In the genomic region with DNA sequence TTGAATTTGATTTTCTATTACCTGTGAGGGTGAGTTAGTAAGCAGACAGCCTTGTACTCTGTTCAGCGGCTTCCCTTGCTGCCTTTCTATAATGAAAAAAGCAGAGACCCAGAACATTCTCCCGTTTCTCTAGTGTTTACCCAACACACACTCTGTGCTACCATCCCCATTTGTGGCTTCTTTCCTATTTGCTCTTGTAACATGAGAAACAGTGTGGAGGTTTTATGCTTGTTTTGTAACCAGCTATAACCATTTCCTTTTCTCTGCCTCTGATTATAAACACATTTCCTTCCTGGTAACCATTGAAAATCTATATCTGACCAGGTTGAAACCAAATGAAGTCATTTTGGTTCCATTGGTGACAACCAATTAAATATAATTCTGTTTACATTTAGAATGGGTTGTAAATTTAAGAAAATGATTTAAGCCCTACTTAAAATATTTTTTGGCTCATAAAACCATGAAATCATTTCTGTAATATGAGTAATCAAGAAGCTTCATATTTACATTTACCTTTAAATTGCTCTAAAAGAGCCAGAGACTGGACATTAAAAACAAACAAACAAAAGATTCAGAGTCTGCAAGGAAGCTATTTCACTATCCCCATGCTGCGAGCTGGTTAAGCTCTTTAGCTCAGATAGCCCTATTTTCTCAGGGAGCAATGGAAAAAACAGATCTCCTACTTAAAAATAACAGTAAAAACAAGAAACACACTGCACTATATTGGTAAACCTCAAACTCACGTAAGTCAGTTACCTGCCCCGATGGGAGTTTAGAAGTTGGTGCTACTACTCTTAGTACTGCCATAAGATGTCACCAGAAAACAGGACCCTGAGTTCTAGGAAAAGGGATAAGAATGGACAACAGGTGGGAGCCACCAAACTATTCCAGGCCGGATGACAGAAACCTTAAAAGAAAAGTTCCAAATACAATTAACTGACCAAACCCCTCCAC, we compare ENCODE assay signal across 8 cellular contexts.
DNase-seq lines count a peak whose midpoint lies in the region; ATAC-seq and TF ChIP-seq lines count a peak whose summit lies in the region.

No MANE protein-coding gene starts in this region.

- POLR2A ChIA-PET in CD4-positive, alpha-beta T cell (lab: Charles Lee) = no interaction called here

- H3K27ac ChIP-seq in CD4-positive, alpha-beta T cell (ENCODE audit: low read depth, low read length) = no peak overlapping the region

- H3K27me3 ChIP-seq in CD4-positive, alpha-beta T cell (ENCODE audit: control insufficient read depth, insufficient read depth, low read length) = no peaks in the 10 kb centered on the region

- no peaks in the 10 kb centered on the region for H3K9me3 Mint-ChIP-seq in CD4-positive, alpha-beta T cell

- H3K4me1 Mint-ChIP-seq in CD4-positive, alpha-beta T cell (ENCODE audit: low read depth) = peaks cover 16% of the 10 kb centered on the region

- no peak for ATAC-seq in CD4-positive, alpha-beta T cell (ENCODE audit: poor library complexity)
- ATAC-seq in HG02870 (IDR thresholded peaks at IDR 0.05; ENCODE audit: unreplicated experiment) (peak; percentile 31), GM21423 (IDR thresholded peaks at IDR 0.05; ENCODE audit: unreplicated experiment) (no peak), GM18861 (IDR thresholded peaks at IDR 0.05; ENCODE audit: unreplicated experiment) (no peak)

- no peak overlapping the region for H3K4me3 Mint-ChIP-seq in CD4-positive, alpha-beta T cell

- intact Hi-C loops in CD4-positive, alpha-beta T cell (cut with DNase I, micrococcal nuclease) = no loop called here

- no peak for TF ChIP-seq CTCF in CD4-positive, alpha-beta T cell (IDR thresholded peaks at IDR 0.05)

- no peak for DNase-seq in CD4-positive, alpha-beta T cell
- peak; percentile 57 to 79 for DNase-seq in NOMO-1 (lab: John Stamatoyannopoulos, UW; ENCODE audit: unreplicated experiment in 2 of 2)
- DNase-seq in kidney tubule cell (ENCODE audit: low spot score) = peak; percentile 26
- no peak for DNase-seq in NCI-H1694 (lab: John Stamatoyannopoulos, UW)
- DNase-seq in stimulated activated CD4-positive, alpha-beta T cell treated with anti-CD3 and anti-CD28 coated beads, Interleukin-12 subunit alpha, Interleukin-12 subunit beta, amount 100 ng/mL, for 4 hours = no peak

- H3K27me3 Mint-ChIP-seq in CD4-positive, alpha-beta T cell = no peaks in the 10 kb centered on the region

- H3K36me3 Mint-ChIP-seq in CD4-positive, alpha-beta T cell (ENCODE audit: low read depth) = no peaks in the 10 kb centered on the region

- CTCF ChIA-PET in CD4-positive, alpha-beta T cell (lab: Charles Lee) = no interaction called here

- H3K27ac Mint-ChIP-seq in CD4-positive, alpha-beta T cell = peak overlapping the region; percentile 3

- no peaks in the 10 kb centered on the region for H3K9me3 ChIP-seq in CD4-positive, alpha-beta T cell (ENCODE audit: control insufficient read depth, low read length)

Comparison
In these comparisons a context has a peak if more than half of its experiments do, and no peak if none do; other contexts are left out.
1. DNase-seq: peak in NOMO-1 (2 of 2) and kidney tubule cell (single experiment); none in CD4-positive, alpha-beta T cell (0 of 10), NCI-H1694 (single experiment) and stimulated activated CD4-positive, alpha-beta T cell treated with anti-CD3 and anti-CD28 coated beads, Interleukin-12 subunit alpha, Interleukin-12 subunit beta, amount 100 ng/mL, for 4 hours (single experiment).